In the genomic region with DNA sequence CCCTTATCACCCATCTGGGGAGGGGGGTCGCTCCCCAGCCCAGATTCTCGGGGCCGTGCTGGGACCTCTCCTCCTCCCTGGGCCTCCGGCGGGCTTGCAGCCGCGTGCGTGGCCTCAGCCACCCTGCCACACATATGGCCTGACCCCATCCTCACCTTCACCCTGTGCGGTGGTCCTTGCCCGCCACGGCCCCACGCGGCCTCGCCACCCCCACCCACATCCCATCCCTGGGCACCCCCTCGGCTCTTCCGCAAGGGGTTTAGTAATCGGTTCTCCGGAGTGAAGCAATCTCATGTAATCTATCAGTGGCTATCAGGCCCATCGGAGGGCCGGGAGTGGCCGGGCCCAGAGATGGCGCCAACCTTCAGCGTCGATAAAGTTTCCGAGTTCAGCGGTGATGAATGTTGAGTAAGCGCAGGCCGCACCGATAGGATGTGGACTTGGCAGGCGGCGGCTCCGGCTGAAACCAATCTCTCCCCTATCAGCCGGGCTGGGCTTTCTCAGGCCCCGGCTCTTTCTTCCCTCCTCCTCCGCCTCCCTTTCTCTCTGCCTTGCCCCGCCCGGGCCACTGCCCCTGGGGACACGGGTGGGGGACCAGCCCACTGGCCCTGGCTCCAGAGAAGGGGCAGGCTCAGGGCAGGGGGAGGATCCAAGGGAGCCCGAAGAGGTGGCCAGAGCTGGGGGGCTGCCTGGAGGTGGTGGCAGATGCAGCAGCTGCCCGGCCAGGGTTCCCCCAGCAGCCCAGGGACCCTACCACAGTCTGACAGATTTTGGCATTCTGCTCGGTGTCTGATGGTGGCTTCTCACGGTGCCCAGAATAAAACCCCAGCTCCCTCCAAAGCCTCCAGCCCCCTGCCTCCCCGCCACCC, we compare ENCODE assay signal across 16 cellular contexts. TPM values are rescaled to one million over a fixed set of nuclear protein-coding genes. Genes with fewer than 3 reads are reported as not detected.
DNase-seq lines count a peak whose midpoint lies in the region; FAIRE-seq and TF ChIP-seq lines count a peak whose summit lies in the region.
"Had no signal": no experiment of that assay in that cellular context is flagged by ENCODE, and none has a peak within 500 bp of the region (broad histone marks: within the 10 kb centered on the region; RNA-seq: fewer than 3 reads in every experiment).

No MANE protein-coding gene starts in this region.

- H3K27me3 ChIP-seq in astrocyte (ENCODE audit: insufficient read depth, low read length) (no peaks in the 10 kb centered on the region), left ventricle myocardium inferior (ENCODE audit: low read depth) (no peaks in the 10 kb centered on the region), HAP-1 (ENCODE audit: low read depth) (no peaks in the 10 kb centered on the region)
- H3K27me3 ChIP-seq: colonic mucosa had no signal

- H3K27ac Mint-ChIP-seq in Calu3 (ENCODE audit: unreplicated experiment), result no peak overlapping the region
- H3K27ac Mint-ChIP-seq in astrocyte (ENCODE audit: unreplicated experiment), result no peak overlapping the region
- no peak overlapping the region for H3K27ac Mint-ChIP-seq in activated T-cell treated with anti-CD3 and anti-CD28 coated beads, Interleukin-2, amount 50 U/mL, for 24 hours
- H3K27ac Mint-ChIP-seq: activated CD4-positive, alpha-beta T cell treated with anti-CD3 and anti-CD28 coated beads for 36 hours; activated naive CD8-positive, alpha-beta T cell treated with anti-CD3 and anti-CD28 coated beads, Interleukin-2, amount 10 ng/mL, durations not matched to agents 7 days and 5 days had no signal

- TF ChIP-seq CTCF in Calu3 (IDR thresholded peaks at IDR 0.05; ENCODE audit: unreplicated experiment) (no peak), astrocyte (IDR thresholded peaks at IDR 0.05; ENCODE audit: insufficient read depth, low read depth, low read length) (no peak), left ventricle myocardium inferior (IDR thresholded peaks at IDR 0.05; ENCODE audit: borderline replicate concordance) (no peak)

- no peak overlapping the region for H2AFZ ChIP-seq in astrocyte (ENCODE audit: low read depth, low read length)

- H3K27me3 Mint-ChIP-seq in Calu3 (ENCODE audit: unreplicated experiment) (peaks cover 13% of the 10 kb centered on the region), astrocyte (ENCODE audit: low read depth, unreplicated experiment) (peaks cover 5% of the 10 kb centered on the region)
- no peaks in the 10 kb centered on the region for H3K27me3 Mint-ChIP-seq in activated T-cell treated with anti-CD3 and anti-CD28 coated beads, Interleukin-2, amount 50 U/mL, for 24 hours
- H3K27me3 Mint-ChIP-seq: activated CD4-positive, alpha-beta T cell treated with anti-CD3 and anti-CD28 coated beads for 36 hours; activated naive CD8-positive, alpha-beta T cell treated with anti-CD3 and anti-CD28 coated beads, Interleukin-2, amount 10 ng/mL, durations not matched to agents 7 days and 5 days; IgD-negative memory B cell had no signal

- intact Hi-C loops in Calu3 (cut with micrococcal nuclease; ENCODE audit: unreplicated experiment) (no loop called here), left ventricle myocardium inferior (cut with micrococcal nuclease) (no loop called here)

- H3K4me1 ChIP-seq in astrocyte (ENCODE audit: insufficient read depth, low read length), result no peaks in the 10 kb centered on the region
- H3K4me1 ChIP-seq in left ventricle myocardium inferior, result peaks cover 8% of the 10 kb centered on the region
- no peaks in the 10 kb centered on the region for H3K4me1 ChIP-seq in HAP-1
- H3K4me1 ChIP-seq: colonic mucosa had no signal

- no peak overlapping the region for H3K4me2 ChIP-seq in astrocyte (ENCODE audit: low read length)

- H3K4me1 Mint-ChIP-seq in Calu3 (ENCODE audit: low read depth, unreplicated experiment) (peaks cover 8% of the 10 kb centered on the region), astrocyte (ENCODE audit: low read depth, unreplicated experiment) (no peaks in the 10 kb centered on the region)
- peaks cover 55% of the 10 kb centered on the region for H3K4me1 Mint-ChIP-seq in activated T-cell treated with anti-CD3 and anti-CD28 coated beads, Interleukin-2, amount 50 U/mL, for 24 hours (ENCODE audit: low read depth)

- no peaks in the 10 kb centered on the region for H3K9me3 Mint-ChIP-seq in Calu3 (ENCODE audit: low read depth, unreplicated experiment)
- H3K9me3 Mint-ChIP-seq in astrocyte (ENCODE audit: unreplicated experiment), result peaks cover 3% of the 10 kb centered on the region
- H3K9me3 Mint-ChIP-seq in activated T-cell treated with anti-CD3 and anti-CD28 coated beads, Interleukin-2, amount 50 U/mL, for 24 hours, result no peaks in the 10 kb centered on the region
- H3K9me3 Mint-ChIP-seq: activated naive CD8-positive, alpha-beta T cell treated with anti-CD3 and anti-CD28 coated beads, Interleukin-2, amount 10 ng/mL, durations not matched to agents 7 days and 5 days; IgD-negative memory B cell had no signal

- no peak overlapping the region for H3K4me3 Mint-ChIP-seq in Calu3 (ENCODE audit: low read depth, unreplicated experiment)
- H3K4me3 Mint-ChIP-seq in astrocyte (ENCODE audit: unreplicated experiment), result no peak overlapping the region
- H3K4me3 Mint-ChIP-seq in activated T-cell treated with anti-CD3 and anti-CD28 coated beads, Interleukin-2, amount 50 U/mL, for 24 hours, result no peak overlapping the region
- H3K4me3 Mint-ChIP-seq: activated CD4-positive, alpha-beta T cell treated with anti-CD3 and anti-CD28 coated beads for 36 hours; activated naive CD8-positive, alpha-beta T cell treated with anti-CD3 and anti-CD28 coated beads, Interleukin-2, amount 10 ng/mL, durations not matched to agents 7 days and 5 days; IgD-negative memory B cell had no signal

- DNase-seq in Calu3, result peak; percentile 63
- DNase-seq in astrocyte (ENCODE audit: low read depth), result peak; percentile 39
- peak; percentile 70 for DNase-seq in left ventricle myocardium inferior
- DNase-seq in pulmonary artery endothelial cell (ENCODE audit: low read depth, low spot score), result peak; percentile 45
- DNase-seq in HAP-1 (ENCODE audit: low spot score in 2 of 2), result no peak
- no peak for DNase-seq in anterior cingulate cortex (lab: John Stamatoyannopoulos, UW)
- DNase-seq in stimulated activated CD4-positive, alpha-beta T cell treated with anti-CD3 and anti-CD28 coated beads, Interleukin-2, amount 100 ng/mL, for 24 hours, result no peak
- DNase-seq in activated T-cell treated with anti-CD3 and anti-CD28 coated beads, Interleukin-2, amount 50 U/mL, for 24 hours, result no peak
- DNase-seq: activated CD4-positive, alpha-beta T cell treated with anti-CD3 and anti-CD28 coated beads for 36 hours; activated naive CD8-positive, alpha-beta T cell treated with anti-CD3 and anti-CD28 coated beads, Interleukin-2, amount 10 ng/mL, durations not matched to agents 7 days and 5 days; activated T-cell treated with anti-CD3 and anti-CD28 coated beads for 4 hours; colonic mucosa; NCI-H510A; trophoblast cell had no signal

- peaks cover 2% of the 10 kb centered on the region for H3K79me2 ChIP-seq in astrocyte (ENCODE audit: insufficient read depth, low read length)

- BruUV-seq in Calu3 (replicated peaks; lab: Mats Ljungman, UMichigan), result no TSS peak

- H3K9me3 ChIP-seq in astrocyte (ENCODE audit: insufficient read depth, low read depth, low read length) (no peaks in the 10 kb centered on the region), left ventricle myocardium inferior (replicated peaks) (no peaks in the 10 kb centered on the region), HAP-1 (no peaks in the 10 kb centered on the region)
- H3K9me3 ChIP-seq: colonic mucosa had no signal

- H3K27ac ChIP-seq in astrocyte (ENCODE audit: low read depth, low read length), result no peak overlapping the region
- peak overlapping the region; percentile 66 for H3K27ac ChIP-seq in left ventricle myocardium inferior (replicated peaks)
- H3K27ac ChIP-seq: colonic mucosa had no signal

- H3K36me3 ChIP-seq in astrocyte (ENCODE audit: insufficient read depth, low read length) (no peaks in the 10 kb centered on the region), left ventricle myocardium inferior (no peaks in the 10 kb centered on the region), HAP-1 (replicated peaks) (no peaks in the 10 kb centered on the region)
- H3K36me3 ChIP-seq: colonic mucosa had no signal

- CTCF ChIA-PET in Calu3 (lab: Charles Lee), result no interaction called here

- H3K4me3 ChIP-seq in astrocyte (ENCODE audit: insufficient read depth, low read depth, low read length), result no peak overlapping the region
- peak overlapping the region; percentile 60 for H3K4me3 ChIP-seq in left ventricle myocardium inferior
- no peak overlapping the region for H3K4me3 ChIP-seq in HAP-1
- H3K4me3 ChIP-seq: colonic mucosa had no signal

- H4K20me1 ChIP-seq in astrocyte (ENCODE audit: insufficient read depth, low read length), result peaks cover 82% of the 10 kb centered on the region

- in situ Hi-C loops in HAP-1 (cut with MboI; ENCODE audit: low sequenced_read_pairs), result no loop called here

- H3K9ac ChIP-seq in astrocyte (ENCODE audit: low read length), result no peak overlapping the region

- FAIRE-seq in astrocyte (lab: Jason Lieb, UNC), result no peak
- FAIRE-seq: GM12891 had no signal

- no peaks in the 10 kb centered on the region for H3K36me3 Mint-ChIP-seq in Calu3 (ENCODE audit: insufficient read depth, unreplicated experiment)
- H3K36me3 Mint-ChIP-seq in astrocyte (ENCODE audit: low read depth, unreplicated experiment), result no peaks in the 10 kb centered on the region
- H3K36me3 Mint-ChIP-seq in activated T-cell treated with anti-CD3 and anti-CD28 coated beads, Interleukin-2, amount 50 U/mL, for 24 hours (ENCODE audit: low read depth), result peaks cover 3% of the 10 kb centered on the region
- H3K36me3 Mint-ChIP-seq: activated naive CD8-positive, alpha-beta T cell treated with anti-CD3 and anti-CD28 coated beads, Interleukin-2, amount 10 ng/mL, durations not matched to agents 7 days and 5 days; IgD-negative memory B cell had no signal

RNA-seq across cellular contexts. Expression of gene ZFPM1, which starts 20.8 kb away (rescaled TPM):
- 3.1 and 5.2 TPM in 2 replicates for total RNA-seq in Calu3 (2022)
- 8.0 and 8.6 TPM in 2 replicates for total RNA-seq in astrocyte
- 5.7 TPM for total RNA-seq in left ventricle myocardium inferior
- total RNA-seq in pulmonary artery endothelial cell, result 1.2 and 2.0 TPM in 2 replicates

Comparison
In these comparisons a context has a peak if more than half of its experiments do, and no peak if none do; other contexts are left out.
1. DNase-seq: peak in Calu3 (single experiment), astrocyte (single experiment), left ventricle myocardium inferior (single experiment) and pulmonary artery endothelial cell (single experiment); none in HAP-1 (0 of 2), anterior cingulate cortex (0 of 58), stimulated activated CD4-positive, alpha-beta T cell treated with anti-CD3 and anti-CD28 coated beads, Interleukin-2, amount 100 ng/mL, for 24 hours (0 of 2) and activated T-cell treated with anti-CD3 and anti-CD28 coated beads, Interleukin-2, amount 50 U/mL, for 24 hours (single experiment).